In the genomic region with DNA sequence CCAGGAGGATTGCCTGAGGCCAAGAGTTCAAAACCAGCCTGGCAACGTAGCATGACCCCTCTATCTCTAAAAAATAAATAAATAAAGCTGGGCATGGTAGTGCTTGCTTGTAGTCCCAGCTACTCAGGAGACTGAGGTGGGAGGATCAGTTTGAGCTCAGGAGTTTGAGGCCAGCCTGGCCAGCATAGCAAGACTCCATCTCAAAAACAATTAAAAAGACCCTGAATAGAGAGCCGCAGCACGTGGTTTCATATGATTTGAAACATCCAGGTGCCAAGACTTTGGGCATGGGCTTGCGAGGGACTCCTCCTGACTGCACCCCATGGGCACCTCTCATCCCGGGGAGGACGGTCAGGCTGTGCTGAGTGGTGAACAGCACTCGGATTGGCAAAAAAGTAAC, we compare ENCODE assay signal across 15 cellular contexts.
DNase-seq lines count a peak whose midpoint lies in the region; ATAC-seq, FAIRE-seq and TF ChIP-seq lines count a peak whose summit lies in the region.
"Had no signal": no experiment of that assay in that cellular context is flagged by ENCODE, and none has a peak within 500 bp of the region (broad histone marks: within the 10 kb centered on the region; RNA-seq: fewer than 3 reads in every experiment).

No MANE protein-coding gene starts in this region.

- intact Hi-C loops in Panc1 (cut with micrococcal nuclease; ENCODE audit: unreplicated experiment) (loop anchor here (10.0 kb wide), 1 partner anchor 253 kb away; no protein-coding TSS in a partner anchor), pancreas (cut with DNase I) (no loop called here)

- peaks cover 30% of the 10 kb centered on the region for H3K4me1 ChIP-seq in GM23338 (ENCODE audit: insufficient read depth)
- H3K4me1 ChIP-seq in Panc1 (ENCODE audit: control insufficient read depth, insufficient read depth, low read length): peaks cover 36% of the 10 kb centered on the region
- peaks cover 19% of the 10 kb centered on the region for H3K4me1 ChIP-seq in iPS-15b (ENCODE audit: control insufficient read depth, insufficient read depth, low read length)
- H3K4me1 ChIP-seq in pancreas: peaks cover 15 to 18% (median 17%) of the 10 kb centered on the region in 3 donors

- TF ChIP-seq CTCF in GM23338 (conservative IDR thresholded peaks at IDR 0.05; ENCODE audit: low read depth in 2 of 2): no peak
- TF ChIP-seq CTCF in Panc1 (IDR thresholded peaks at IDR 0.05): no peak
- no peak for TF ChIP-seq CTCF in pancreas (IDR thresholded peaks at IDR 0.05)

- H3K9me2 ChIP-seq in GM23338 (ENCODE audit: insufficient read depth): no peaks in the 10 kb centered on the region; the same call in 1 of the 2 replicates

- peak overlapping the region; percentile 74; the same call in 1 of the 2 replicates for H2AFZ ChIP-seq in GM23338

- CTCF ChIA-PET in Panc1 (lab: Charles Lee): no interaction called here

- H3K36me3 ChIP-seq in GM23338 (ENCODE audit: insufficient read depth) (peaks cover 5% of the 10 kb centered on the region; the same call in 1 of the 2 replicates), Panc1 (ENCODE audit: control insufficient read depth, insufficient read depth, low read length) (no peaks in the 10 kb centered on the region), iPS-15b (ENCODE audit: control insufficient read depth, insufficient read depth, low read length) (no peaks in the 10 kb centered on the region), pancreas (no peaks in the 10 kb centered on the region)
- H3K36me3 ChIP-seq: BE2C had no signal

- H3K9ac ChIP-seq in iPS-15b (ENCODE audit: low read depth, low read length): peak overlapping the region; percentile 8
- H3K9ac ChIP-seq: KMS-11 had no signal

- no peak for FAIRE-seq in pancreas (lab: Jason Lieb, UNC)
- FAIRE-seq: A549, GM18507 had no signal

- H3K36me3 Mint-ChIP-seq in GM23338 (ENCODE audit: low read depth): peaks cover 3% of the 10 kb centered on the region; the same call in 1 of the 3 replicates
- H3K36me3 Mint-ChIP-seq: CD14-positive monocyte had no signal

- H3K27ac ChIP-seq in GM23338 (ENCODE audit: low read depth): no peak overlapping the region
- H3K27ac ChIP-seq in Panc1 (ENCODE audit: low read length): peak overlapping the region; percentile 34; the same call in 1 of the 2 replicates
- no peak overlapping the region for H3K27ac ChIP-seq in pancreas
- H3K27ac ChIP-seq: KMS-11 had no signal

- BruUV-seq in Panc1 (replicated peaks; lab: Mats Ljungman, UMichigan): no TSS peak

- H3K9me3 Mint-ChIP-seq in GM23338: no peaks in the 10 kb centered on the region
- H3K9me3 Mint-ChIP-seq: CD8-positive, alpha-beta memory T cell had no signal

- no peaks in the 10 kb centered on the region for H3K9me3 ChIP-seq in Panc1 (ENCODE audit: control insufficient read depth, insufficient read depth, low read depth, low read length)
- H3K9me3 ChIP-seq in iPS-15b (ENCODE audit: control insufficient read depth, insufficient read depth, low read length): no peaks in the 10 kb centered on the region
- no peaks in the 10 kb centered on the region for H3K9me3 ChIP-seq in pancreas
- H3K9me3 ChIP-seq: A549, BE2C had no signal

- H3K4me3 ChIP-seq in GM23338 (no peak overlapping the region), Panc1 (ENCODE audit: low read depth in 2 of 2, low read length in 2 of 2) (no peak overlapping the region), iPS-15b (ENCODE audit: low read depth, low read length) (no peak overlapping the region), pancreas (no peak overlapping the region)
- H3K4me3 ChIP-seq: A549 had no signal

- H3K79me2 ChIP-seq in GM23338 (replicated peaks; ENCODE audit: insufficient read depth): no peaks in the 10 kb centered on the region

- H3K27me3 Mint-ChIP-seq in GM23338 (ENCODE audit: insufficient read depth, low read depth, poor library complexity): peaks cover 16% of the 10 kb centered on the region

- H3K4me3 Mint-ChIP-seq in GM23338: no peak overlapping the region
- H3K4me3 Mint-ChIP-seq: CD14-positive monocyte; CD8-positive, alpha-beta memory T cell had no signal

- ATAC-seq in GM23338 (no peak), Panc1 (no peak), pancreas (peak in 3 of 4 donors; percentile 22 to 36 (median 26)), HG02642 (IDR thresholded peaks at IDR 0.05; ENCODE audit: poor library complexity, unreplicated experiment) (no peak)
- ATAC-seq: A549 had no signal

- H3F3A ChIP-seq in GM23338 (replicated peaks; ENCODE audit: low read depth): no peaks in the 10 kb centered on the region

- DNase-seq in GM23338 (ENCODE audit: low spot score) (no peak), Panc1 (ENCODE audit: low read depth, low spot score) (no peak), pancreas (no peak), HPDE6-E6E7 (ENCODE audit: extremely low spot score) (no peak)
- DNase-seq in activated T-cell treated with anti-CD3 and anti-CD28 coated beads, Interleukin-2, amount 50 U/mL, for 1 hour: no peak
- DNase-seq: BE2C; CD8-positive, alpha-beta memory T cell; DMS 273 treated with DMSO at 0.1 percent for 48 hours; HCEC 1CT had no signal

- POLR2A ChIA-PET in Panc1 (lab: Charles Lee): no interaction called here

- no peaks in the 10 kb centered on the region for H4K20me1 ChIP-seq in GM23338 (replicated peaks; ENCODE audit: insufficient read depth)

- H3K4me2 ChIP-seq in GM23338: no peak overlapping the region
- H3K4me2 ChIP-seq: KMS-11 had no signal

- 60 to 62% methylated on average over 7 of the region's 7 CpGs for WGBS in pancreas, 2 donors

- no peaks in the 10 kb centered on the region for H3K27me3 ChIP-seq in GM23338 (ENCODE audit: insufficient read depth)
- H3K27me3 ChIP-seq in Panc1 (ENCODE audit: control insufficient read depth, insufficient read depth, low read length): no peaks in the 10 kb centered on the region
- no peaks in the 10 kb centered on the region for H3K27me3 ChIP-seq in iPS-15b (ENCODE audit: control insufficient read depth, insufficient read depth, low read length)
- H3K27me3 ChIP-seq in pancreas: no peaks in the 10 kb centered on the region
- H3K27me3 ChIP-seq: BE2C had no signal

- in situ Hi-C loops in Panc1 (cut with HindIII; ENCODE audit: low pct_unique_long_range_greater_than_20kb, low sequenced_read_pairs): no loop called here

- H3K4me1 Mint-ChIP-seq in GM23338: peaks cover 44% of the 10 kb centered on the region
- H3K4me1 Mint-ChIP-seq: CD14-positive monocyte had no signal

- no peak overlapping the region for H3K27ac Mint-ChIP-seq in GM23338
- H3K27ac Mint-ChIP-seq: CD14-positive monocyte had no signal

TF ChIP-seq in GM23338, 12 proteins besides CTCF, POLR2A, EP300 and RAD21:
- TF ChIP-seq STAT1 (IDR thresholded peaks at IDR 0.05; ENCODE audit: unreplicated experiment) (no peak), JUNB (IDR thresholded peaks at IDR 0.05; ENCODE audit: unreplicated experiment) (no peak), ZNF114 (CRISPR knock-in tag; IDR thresholded peaks at IDR 0.05) (no peak), CREB1 (CRISPR knock-in tag; IDR thresholded peaks at IDR 0.05; ENCODE audit: low read depth) (no peak)
- TF ChIP-seq, protein P1, sequence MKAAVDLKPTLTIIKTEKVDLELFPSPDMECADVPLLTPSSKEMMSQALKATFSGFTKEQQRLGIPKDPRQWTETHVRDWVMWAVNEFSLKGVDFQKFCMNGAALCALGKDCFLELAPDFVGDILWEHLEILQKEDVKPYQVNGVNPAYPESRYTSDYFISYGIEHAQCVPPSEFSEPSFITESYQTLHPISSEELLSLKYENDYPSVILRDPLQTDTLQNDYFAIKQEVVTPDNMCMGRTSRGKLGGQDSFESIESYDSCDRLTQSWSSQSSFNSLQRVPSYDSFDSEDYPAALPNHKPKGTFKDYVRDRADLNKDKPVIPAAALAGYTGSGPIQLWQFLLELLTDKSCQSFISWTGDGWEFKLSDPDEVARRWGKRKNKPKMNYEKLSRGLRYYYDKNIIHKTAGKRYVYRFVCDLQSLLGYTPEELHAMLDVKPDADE (IDR thresholded peaks at IDR 0.05): no peak
- TF ChIP-seq, protein P2, sequence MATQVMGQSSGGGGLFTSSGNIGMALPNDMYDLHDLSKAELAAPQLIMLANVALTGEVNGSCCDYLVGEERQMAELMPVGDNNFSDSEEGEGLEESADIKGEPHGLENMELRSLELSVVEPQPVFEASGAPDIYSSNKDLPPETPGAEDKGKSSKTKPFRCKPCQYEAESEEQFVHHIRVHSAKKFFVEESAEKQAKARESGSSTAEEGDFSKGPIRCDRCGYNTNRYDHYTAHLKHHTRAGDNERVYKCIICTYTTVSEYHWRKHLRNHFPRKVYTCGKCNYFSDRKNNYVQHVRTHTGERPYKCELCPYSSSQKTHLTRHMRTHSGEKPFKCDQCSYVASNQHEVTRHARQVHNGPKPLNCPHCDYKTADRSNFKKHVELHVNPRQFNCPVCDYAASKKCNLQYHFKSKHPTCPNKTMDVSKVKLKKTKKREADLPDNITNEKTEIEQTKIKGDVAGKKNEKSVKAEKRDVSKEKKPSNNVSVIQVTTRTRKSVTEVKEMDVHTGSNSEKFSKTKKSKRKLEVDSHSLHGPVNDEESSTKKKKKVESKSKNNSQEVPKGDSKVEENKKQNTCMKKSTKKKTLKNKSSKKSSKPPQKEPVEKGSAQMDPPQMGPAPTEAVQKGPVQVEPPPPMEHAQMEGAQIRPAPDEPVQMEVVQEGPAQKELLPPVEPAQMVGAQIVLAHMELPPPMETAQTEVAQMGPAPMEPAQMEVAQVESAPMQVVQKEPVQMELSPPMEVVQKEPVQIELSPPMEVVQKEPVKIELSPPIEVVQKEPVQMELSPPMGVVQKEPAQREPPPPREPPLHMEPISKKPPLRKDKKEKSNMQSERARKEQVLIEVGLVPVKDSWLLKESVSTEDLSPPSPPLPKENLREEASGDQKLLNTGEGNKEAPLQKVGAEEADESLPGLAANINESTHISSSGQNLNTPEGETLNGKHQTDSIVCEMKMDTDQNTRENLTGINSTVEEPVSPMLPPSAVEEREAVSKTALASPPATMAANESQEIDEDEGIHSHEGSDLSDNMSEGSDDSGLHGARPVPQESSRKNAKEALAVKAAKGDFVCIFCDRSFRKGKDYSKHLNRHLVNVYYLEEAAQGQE (IDR thresholded peaks at IDR 0.05; ENCODE audit: unreplicated experiment): no peak

Comparison
In these comparisons a context has a peak if more than half of its experiments do, and no peak if none do; other contexts are left out.
1. ATAC-seq: peak in pancreas (3 of 4); none in GM23338 (single experiment), Panc1 (single experiment) and HG02642 (single experiment).